24 cellular contexts compared by ENCODE assay signal in the genomic region with DNA sequence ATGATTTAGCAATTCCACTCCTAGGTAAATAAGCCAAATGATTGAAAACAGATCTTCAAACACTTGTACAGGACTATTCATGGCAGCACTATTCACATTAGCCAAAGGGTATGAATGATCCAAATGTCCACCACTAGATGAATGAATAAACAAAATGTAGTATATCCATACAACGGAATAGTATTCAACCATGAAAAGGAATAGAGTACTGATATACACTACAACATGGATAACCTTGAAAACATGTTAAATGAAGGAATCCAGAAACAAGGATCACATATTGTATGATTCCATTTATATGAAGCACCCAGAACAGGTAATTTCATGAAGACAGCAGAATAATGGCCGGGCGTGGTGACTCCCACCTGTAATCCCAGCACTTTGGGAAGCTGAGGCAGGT.
"Had no signal": no experiment of that assay in that cellular context is flagged by ENCODE, and none has a peak within 500 bp of the region (broad histone marks: within the 10 kb centered on the region; RNA-seq: fewer than 3 reads in every experiment).

No MANE protein-coding gene starts in this region.

- H3K27ac Mint-ChIP-seq: dendritic cell treated with granulocyte-macrophage colony-stimulating factor and Interleukin-4, amounts not matched to agents 40 ng/mL and 50 ng/mL, for 4 days; effector memory CD8-positive, alpha-beta T cell; endodermal cell had no signal

- H3K4me1 ChIP-seq: colonic mucosa, esophagus muscularis mucosa, esophagus squamous epithelium, foreskin keratinocyte, gastrocnemius medialis, gastroesophageal sphincter, heart left ventricle, heart right ventricle had no signal

- H3K4me1 Mint-ChIP-seq: endodermal cell had no signal

- H3K36me3 ChIP-seq: colonic mucosa, esophagus muscularis mucosa, esophagus squamous epithelium, gastrocnemius medialis, gastroesophageal sphincter, heart left ventricle, heart right ventricle had no signal

- H3K4me3 Mint-ChIP-seq: dendritic cell treated with granulocyte-macrophage colony-stimulating factor and Interleukin-4, amounts not matched to agents 40 ng/mL and 50 ng/mL, for 4 days; effector memory CD8-positive, alpha-beta T cell; endodermal cell had no signal

- H3K9me3 Mint-ChIP-seq: dendritic cell treated with granulocyte-macrophage colony-stimulating factor and Interleukin-4, amounts not matched to agents 40 ng/mL and 50 ng/mL, for 4 days; effector memory CD8-positive, alpha-beta T cell; endodermal cell had no signal

- H3K9me3 ChIP-seq: colonic mucosa, esophagus squamous epithelium, gastrocnemius medialis had no signal

- H3K27ac ChIP-seq: colonic mucosa, coronary artery, dorsolateral prefrontal cortex, epithelial cell of prostate, esophagus muscularis mucosa, esophagus squamous epithelium, foreskin keratinocyte, gastrocnemius medialis, gastroesophageal sphincter, heart left ventricle, heart right ventricle had no signal

- DNase-seq: colonic mucosa; cortex of kidney; dermis blood vessel endothelial cell; dorsolateral prefrontal cortex; effector CD4-positive, alpha-beta T cell; effector CD8-positive, alpha-beta T cell; effector memory CD4-positive, alpha-beta T cell; effector memory CD8-positive, alpha-beta T cell; endodermal cell; erythroblast; esophagus squamous epithelium; foreskin fibroblast; foreskin keratinocyte; foreskin melanocyte; gastrocnemius medialis; glutamatergic neuron; head of caudate nucleus; heart left ventricle; heart right ventricle had no signal

- H3K4me3 ChIP-seq: colonic mucosa, coronary artery, dorsolateral prefrontal cortex, esophagus muscularis mucosa, esophagus squamous epithelium, gastrocnemius medialis, gastroesophageal sphincter, heart left ventricle, heart right ventricle had no signal
